Comparison of ENCODE assay signal across 9 cellular contexts in the genomic region with DNA sequence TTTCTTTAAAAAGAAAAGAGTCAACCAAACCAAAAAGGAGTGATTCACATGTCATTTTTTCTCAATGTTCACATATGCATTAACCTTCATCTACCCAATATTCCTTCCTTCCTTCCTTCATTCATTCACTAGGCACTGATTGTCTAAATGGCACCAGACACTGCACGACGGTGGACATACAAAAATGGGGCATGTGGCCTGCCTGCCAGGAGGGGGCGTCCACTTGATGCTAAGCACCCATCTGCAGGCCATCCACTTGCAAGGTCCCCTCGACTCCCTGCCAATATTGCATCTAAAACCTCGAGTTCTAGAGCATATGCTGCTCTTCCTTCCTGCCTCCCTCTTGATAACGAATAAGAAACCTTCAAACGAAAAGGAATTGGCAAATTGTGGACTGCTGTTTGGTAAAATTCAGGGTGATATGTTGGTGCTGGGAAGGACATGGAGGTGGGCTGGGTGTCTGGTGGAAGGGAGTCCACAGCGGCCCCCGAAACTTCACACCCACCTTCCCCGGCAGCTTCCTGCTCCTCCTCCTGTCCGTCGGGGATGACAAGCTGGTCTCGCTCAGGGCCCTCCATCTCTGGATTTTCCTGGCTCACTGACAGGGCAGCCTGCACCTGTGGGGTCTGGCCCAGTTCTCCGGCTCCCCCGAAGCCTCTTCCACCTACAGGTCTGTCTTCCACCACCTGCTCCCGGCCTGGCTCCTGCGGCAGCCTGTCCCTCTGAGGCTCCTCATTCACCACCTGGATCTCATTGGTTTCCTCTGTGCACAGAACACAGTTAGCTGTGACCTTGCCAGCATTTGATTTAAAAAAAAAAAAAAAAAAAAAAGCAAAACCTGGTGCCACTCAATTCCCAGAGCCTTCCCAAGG.
A peak's percentile ranks its signal among the peaks of the same experiment; 100 is the strongest.
DNase-seq lines count a peak whose midpoint lies in the region; ATAC-seq and TF ChIP-seq lines count a peak whose summit lies in the region.
"Had no signal": no experiment of that assay in that cellular context is flagged by ENCODE, and none has a peak within 500 bp of the region (broad histone marks: within the 10 kb centered on the region; RNA-seq: fewer than 3 reads in every experiment).

No MANE protein-coding gene starts in this region.

- intact Hi-C loops in natural killer cell (cut with micrococcal nuclease) (no loop called here), aorta (cut with DNase I) (no loop called here), cardiac septum (cut with DNase I) (no loop called here)

- H3K4me3 ChIP-seq in astrocyte of the cerebellum (ENCODE audit: low read depth, low read length) (no peak overlapping the region), aorta (ENCODE audit: low read length in 2 of 2) (no peak overlapping the region)

- H3K27me3 ChIP-seq in aorta (ENCODE audit: control insufficient read depth in 1 of 2, insufficient read depth in 2 of 2, low read length in 1 of 2): no peaks in the 10 kb centered on the region

- no peak overlapping the region for H3K27ac ChIP-seq in aorta (ENCODE audit: low read depth in 1 of 2, low read length in 2 of 2)

- no peak overlapping the region for H3K4me3 Mint-ChIP-seq in natural killer cell
- no peak overlapping the region for H3K4me3 Mint-ChIP-seq in natural killer cell treated with Interleukin-12 subunit alpha and Interleukin-12 subunit beta and Interleukin-15 and Interleukin-18, amount 100 ng/mL, for 72 hours
- H3K4me3 Mint-ChIP-seq: central memory CD8-positive, alpha-beta T cell had no signal

- no peaks in the 10 kb centered on the region for H3K9me3 Mint-ChIP-seq in natural killer cell
- no peaks in the 10 kb centered on the region for H3K9me3 Mint-ChIP-seq in natural killer cell treated with Interleukin-12 subunit alpha and Interleukin-12 subunit beta and Interleukin-15 and Interleukin-18, amount 100 ng/mL, for 72 hours
- H3K9me3 Mint-ChIP-seq: central memory CD8-positive, alpha-beta T cell had no signal

- peak; percentile 17 for TF ChIP-seq CTCF in natural killer cell (IDR thresholded peaks at IDR 0.05)
- peak; percentile 75 for TF ChIP-seq CTCF in astrocyte of the cerebellum (IDR thresholded peaks at IDR 0.05; ENCODE audit: low read depth, low read length, missing control alignments)

- H3K36me3 ChIP-seq in aorta (ENCODE audit: control insufficient read depth in 1 of 2, insufficient read depth in 2 of 2, low read length in 1 of 2): peaks cover 0 to 5% of the 10 kb centered on the region in 2 donors

- in situ Hi-C loops in astrocyte of the cerebellum (cut with HindIII; ENCODE audit: low sequenced_read_pairs): no loop called here

- no peaks in the 10 kb centered on the region for H3K9me3 ChIP-seq in aorta (ENCODE audit: control insufficient read depth, low read length)

- no peak overlapping the region for H3K27ac Mint-ChIP-seq in natural killer cell
- H3K27ac Mint-ChIP-seq in natural killer cell treated with Interleukin-12 subunit alpha and Interleukin-12 subunit beta and Interleukin-15 and Interleukin-18, amount 100 ng/mL, for 72 hours: no peak overlapping the region

- no peaks in the 10 kb centered on the region for H3K27me3 Mint-ChIP-seq in natural killer cell (ENCODE audit: low read depth in 2 of 2)
- no peaks in the 10 kb centered on the region for H3K27me3 Mint-ChIP-seq in natural killer cell treated with Interleukin-12 subunit alpha and Interleukin-12 subunit beta and Interleukin-15 and Interleukin-18, amount 100 ng/mL, for 72 hours
- H3K27me3 Mint-ChIP-seq: central memory CD8-positive, alpha-beta T cell had no signal

- no peaks in the 10 kb centered on the region for H3K4me1 Mint-ChIP-seq in natural killer cell
- no peaks in the 10 kb centered on the region for H3K4me1 Mint-ChIP-seq in natural killer cell treated with Interleukin-12 subunit alpha and Interleukin-12 subunit beta and Interleukin-15 and Interleukin-18, amount 100 ng/mL, for 72 hours (ENCODE audit: low read depth in 2 of 2)
- H3K4me1 Mint-ChIP-seq: central memory CD8-positive, alpha-beta T cell had no signal

- no peaks in the 10 kb centered on the region for H3K36me3 Mint-ChIP-seq in natural killer cell
- H3K36me3 Mint-ChIP-seq in natural killer cell treated with Interleukin-12 subunit alpha and Interleukin-12 subunit beta and Interleukin-15 and Interleukin-18, amount 100 ng/mL, for 72 hours: no peaks in the 10 kb centered on the region

- DNase-seq in natural killer cell (no peak), NCI-H1694 treated with DMSO at 0.1 percent for 48 hours (lab: John Stamatoyannopoulos, UW) (peak; percentile 29), astrocyte of the cerebellum (ENCODE audit: low read depth) (peak; percentile 34), mucosa of gallbladder (ENCODE audit: low spot score) (peak; percentile 27), aorta (no peak), cardiac septum (ENCODE audit: low spot score) (no peak)
- no peak for DNase-seq in natural killer cell treated with Interleukin-12 subunit alpha and Interleukin-12 subunit beta and Interleukin-15 and Interleukin-18, amount 100 ng/mL, for 72 hours (ENCODE audit: low spot score)

- ATAC-seq in natural killer cell: peak in 1 of 3 donors; percentile 41
- no peak for ATAC-seq in natural killer cell treated with Interleukin-12 subunit alpha and Interleukin-12 subunit beta and Interleukin-15 and Interleukin-18, amount 100 ng/mL, for 72 hours
- no peak for ATAC-seq in aorta (ENCODE audit: low FRiP score)
- ATAC-seq in GM18520 (IDR thresholded peaks at IDR 0.05; ENCODE audit: unreplicated experiment): no peak

- no peaks in the 10 kb centered on the region for H3K4me1 ChIP-seq in aorta (ENCODE audit: control insufficient read depth in 1 of 2, insufficient read depth in 2 of 2, low read length in 2 of 2)

- WGBS in aorta, 2 donors: 82% methylated on average over 17 of the region's 17 CpGs

Comparison
In these comparisons a context has a peak if more than half of its experiments do, and no peak if none do; other contexts are left out.
1. DNase-seq: peak in NCI-H1694 treated with DMSO at 0.1 percent for 48 hours (single experiment), astrocyte of the cerebellum (single experiment) and mucosa of gallbladder (single experiment); none in natural killer cell (single experiment), natural killer cell treated with Interleukin-12 subunit alpha and Interleukin-12 subunit beta and Interleukin-15 and Interleukin-18, amount 100 ng/mL, for 72 hours (single experiment), aorta (0 of 2) and cardiac septum (single experiment).